ENCODE assay signal across 1 cellular context in the genomic region with DNA sequence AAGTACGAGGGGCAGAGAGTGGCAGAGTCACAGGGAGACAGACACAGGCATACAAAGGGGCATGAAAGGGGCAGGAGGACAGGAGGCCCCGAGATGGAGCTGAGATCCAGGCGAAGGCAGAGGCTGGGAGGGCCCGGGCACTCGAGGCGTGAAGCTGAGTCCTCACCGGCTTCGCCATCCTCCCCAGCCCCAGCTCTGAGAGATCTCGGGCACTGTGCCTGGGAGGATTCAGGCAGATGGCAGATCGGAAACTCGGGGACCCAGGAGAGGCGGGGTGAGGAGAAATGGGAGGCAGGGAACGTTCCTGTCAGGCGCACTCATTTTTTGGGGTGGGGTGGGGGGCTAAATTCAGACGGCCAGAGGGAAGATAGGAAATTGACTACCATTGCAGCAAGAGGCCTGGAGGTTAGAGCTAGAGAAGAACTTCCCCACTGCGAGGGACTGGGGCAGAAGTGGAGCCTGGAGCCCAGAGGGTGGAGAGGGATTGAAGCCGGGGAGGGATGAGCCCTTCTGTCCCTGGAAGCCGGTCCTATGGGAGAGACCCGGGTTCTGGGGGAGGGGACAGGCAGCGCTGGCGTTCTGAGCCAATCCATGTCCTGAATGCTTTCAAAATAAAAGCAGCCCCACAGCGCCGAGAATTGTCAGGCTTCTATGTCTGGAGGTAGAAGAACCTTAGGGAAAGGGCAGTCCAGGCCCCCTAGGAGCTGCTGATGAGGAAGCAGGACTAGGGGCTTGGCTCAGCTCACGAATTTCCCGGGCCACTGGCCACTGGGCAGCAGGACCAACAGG.
TF ChIP-seq lines count a peak whose summit lies in the region.

No MANE protein-coding gene starts in this region.

TF ChIP-seq in neural cell, 6 proteins besides CTCF, POLR2A, EP300 and RAD21 (continued from another document):
- TF ChIP-seq POLR2AphosphoS5 (IDR thresholded peaks at IDR 0.05) (no peak), TAF1 (IDR thresholded peaks at IDR 0.05; ENCODE audit: low read depth) (no peak), EZH2 (IDR thresholded peaks at IDR 0.05; ENCODE audit: borderline replicate concordance, insufficient read depth, low read length, poor library complexity, severe bottlenecking) (no peak), MXI1 (conservative IDR thresholded peaks at IDR 0.05; ENCODE audit: poor library complexity, severe bottlenecking) (no peak), SMC3 (conservative IDR thresholded peaks at IDR 0.05; ENCODE audit: poor library complexity) (no peak)
